11 cellular contexts compared by ENCODE assay signal in genomic region chr12:108468149-108468968, GRCh38. TPM values are rescaled to one million over a fixed set of nuclear protein-coding genes. Genes with fewer than 3 reads are reported as not detected.
DNase-seq lines count a peak whose midpoint lies in the region; ATAC-seq, FAIRE-seq and TF ChIP-seq lines count a peak whose summit lies in the region.
"Had no signal": no experiment of that assay in that cellular context is flagged by ENCODE, and none has a peak within 500 bp of the region (broad histone marks: within the 10 kb centered on the region; RNA-seq: fewer than 3 reads in every experiment).

No MANE protein-coding gene starts in this region.

- ATAC-seq in GM21390 (IDR thresholded peaks at IDR 0.05; ENCODE audit: unreplicated experiment) = no peak
- ATAC-seq: body of pancreas had no signal

- peak; percentile 7 for DNase-seq in NCI-H1105 treated with DMSO at 0.1 percent for 48 hours (lab: John Stamatoyannopoulos, UW)
- DNase-seq in NCI-H1105 (lab: John Stamatoyannopoulos, UW) = no peak
- DNase-seq in LHCN-M2 (ENCODE audit: low read depth) = peak; percentile 49
- DNase-seq in bronchial epithelial cell (ENCODE audit: low read depth) = peak; percentile 17
- DNase-seq in medulla oblongata (ENCODE audit: extremely low spot score) = peak; percentile 12
- DNase-seq in COR-L47 (lab: John Stamatoyannopoulos, UW) = no peak
- no peak for DNase-seq in stimulated activated CD4-positive, alpha-beta T cell treated with anti-CD3 and anti-CD28 coated beads, Interleukin-1b, Interleukin-23, amount 100 ng/mL, for 48 hours
- DNase-seq: body of pancreas, left ventricle myocardium inferior had no signal

- TF ChIP-seq CTCF in bronchial epithelial cell (IDR thresholded peaks at IDR 0.05; ENCODE audit: insufficient read depth, low read length, severe bottlenecking) = no peak

- no peak overlapping the region for H3K4me3 ChIP-seq in bronchial epithelial cell (ENCODE audit: low read depth, low read length)
- H3K4me3 ChIP-seq: body of pancreas, left ventricle myocardium inferior had no signal

- no peaks in the 10 kb centered on the region for H3K27me3 ChIP-seq in bronchial epithelial cell (ENCODE audit: control insufficient read depth, insufficient read depth, low read length)
- H3K27me3 ChIP-seq: body of pancreas had no signal

- no peak for FAIRE-seq in bronchial epithelial cell (lab: Jason Lieb, UNC)
- FAIRE-seq: A204.1 had no signal

- no peaks in the 10 kb centered on the region for H3K36me3 ChIP-seq in bronchial epithelial cell (ENCODE audit: control insufficient read depth, insufficient read depth, low read length)
- H3K36me3 ChIP-seq: left ventricle myocardium inferior had no signal

RNA-seq across cellular contexts. Expression of gene FICD, which starts 46.7 kb away (rescaled TPM):
- 7.0 and 7.9 TPM in 2 replicates for total RNA-seq in LHCN-M2 (2014; rRNA removed)
- 5.4 TPM for polyA plus RNA-seq in LHCN-M2 (2012)
- total RNA-seq in bronchial epithelial cell = 11.6 and 15.5 TPM in 2 replicates

Comparison
In these comparisons a context has a peak if more than half of its experiments do, and no peak if none do; other contexts are left out.
1. DNase-seq: peak in NCI-H1105 treated with DMSO at 0.1 percent for 48 hours (single experiment), LHCN-M2 (single experiment), bronchial epithelial cell (single experiment) and medulla oblongata (single experiment); none in NCI-H1105 (single experiment), COR-L47 (single experiment) and stimulated activated CD4-positive, alpha-beta T cell treated with anti-CD3 and anti-CD28 coated beads, Interleukin-1b, Interleukin-23, amount 100 ng/mL, for 48 hours (single experiment).